ENCODE assay signal across 8 cellular contexts in genomic region chr4:54657556-54658313, GRCh38. TPM values are rescaled to one million over a fixed set of nuclear protein-coding genes. Genes with fewer than 3 reads are reported as not detected.
DNase-seq lines count a peak whose midpoint lies in the region; ATAC-seq and TF ChIP-seq lines count a peak whose summit lies in the region.

TSS of gene KIT (plus strand) at chr4:54657957. CDS start at chr4:54658015, 58 bp downstream.

- intact Hi-C loops in breast epithelium (cut with DNase I; ENCODE audit: low total_unique reads): no loop called here

- H3K9me3 Mint-ChIP-seq in immature natural killer cell: no peaks in the 10 kb centered on the region

- H3K4me3 ChIP-seq in SJSA1 (peak within 1 kb of the TSS; percentile 19), breast epithelium (peak within 1 kb of the TSS; percentile 43 to 76 (median 68)), skeletal muscle tissue (ENCODE audit: low read length in 3 of 3) (peak within 1 kb of the TSS; percentile 64 to 69 (median 67))

- ATAC-seq in GM19463 (IDR thresholded peaks at IDR 0.05; ENCODE audit: unreplicated experiment) (no peak), GM21717 (IDR thresholded peaks at IDR 0.05; ENCODE audit: unreplicated experiment) (no peak)

- H3K36me3 ChIP-seq in SJSA1 (no peaks in the 10 kb centered on the region), breast epithelium (no peaks in the 10 kb centered on the region), skeletal muscle tissue (ENCODE audit: control insufficient read depth in 3 of 3, insufficient read depth in 3 of 3, low read length in 3 of 3) (no peaks in the 10 kb centered on the region)

- peak within 1 kb of the TSS in 1 of 3 donors; percentile 63 for H3K9ac ChIP-seq in skeletal muscle tissue (ENCODE audit: low read depth in 1 of 3, low read length in 3 of 3)

- H3K9me3 ChIP-seq in SJSA1 (replicated peaks) (no peaks in the 10 kb centered on the region), breast epithelium (no peaks in the 10 kb centered on the region), skeletal muscle tissue (ENCODE audit: control insufficient read depth in 3 of 3, low read length in 3 of 3) (no peaks in the 10 kb centered on the region)

- peaks cover 6 to 22% (median 12%) of the 10 kb centered on the region in 3 donors for H3K27me3 Mint-ChIP-seq in immature natural killer cell (ENCODE audit: low read depth in 3 of 3)

- TF ChIP-seq POLR2A in breast epithelium (IDR thresholded peaks at IDR 0.05): no peak

- H3K36me3 Mint-ChIP-seq in immature natural killer cell: no peaks in the 10 kb centered on the region

- H3K27me3 ChIP-seq in SJSA1 (replicated peaks): peaks cover 58% of the 10 kb centered on the region
- H3K27me3 ChIP-seq in breast epithelium: peaks cover 0 to 5% of the 10 kb centered on the region in 2 donors
- H3K27me3 ChIP-seq in skeletal muscle tissue (ENCODE audit: control insufficient read depth in 3 of 3, insufficient read depth in 3 of 3, low read length in 3 of 3): peaks cover 12 to 47% (median 40%) of the 10 kb centered on the region in 3 donors

- no peak for TF ChIP-seq CTCF in breast epithelium (IDR thresholded peaks at IDR 0.05)

- H3K27ac ChIP-seq in SJSA1: no peak within 1 kb of the TSS
- peak within 1 kb of the TSS; percentile 81 to 84 for H3K27ac ChIP-seq in breast epithelium
- no peak within 1 kb of the TSS for H3K27ac ChIP-seq in skeletal muscle tissue (ENCODE audit: low read depth, low read length)

- H3K27ac Mint-ChIP-seq in immature natural killer cell: peak within 1 kb of the TSS in 2 of 6 donors; percentile 38 to 75

- peak within 1 kb of the TSS; percentile 79 to 88 (median 86) for H3K4me3 Mint-ChIP-seq in immature natural killer cell

- DNase-seq in COR-L47 (lab: John Stamatoyannopoulos, UW) (peak; percentile 90), HUDEP-2 (lab: John Stamatoyannopoulos, UW; ENCODE audit: unreplicated experiment in 76 of 76) (peak in 72 of 76 experiments; percentile 13 to 86 (median 64)), SJSA1 (ENCODE audit: low read depth in 1 of 2, low spot score in 2 of 2) (no peak), breast epithelium (ENCODE audit: low spot score in 2 of 2) (peak in 1 of 2 donors; percentile 29), immature natural killer cell (peak; percentile 40 to 47 (median 44))

- H3K4me1 Mint-ChIP-seq in immature natural killer cell: peaks cover 28 to 34% of the 10 kb centered on the region in 2 donors

- H3K4me1 ChIP-seq in SJSA1 (replicated peaks) (peaks cover 12% of the 10 kb centered on the region), breast epithelium (peaks cover 5 to 8% of the 10 kb centered on the region in 2 donors), skeletal muscle tissue (ENCODE audit: control insufficient read depth in 3 of 3, insufficient read depth in 3 of 3, low read length in 3 of 3) (peaks cover 20 to 27% (median 22%) of the 10 kb centered on the region in 3 donors)

RNA-seq across cellular contexts. Expression of gene KIT, which starts in this region (rescaled TPM):
- total RNA-seq in SJSA1 (2014; rRNA removed; shearing (Covaris generic)): not detected in 2 replicates
- 100 to 1,000 TPM in 1 of 3 donors, 10 to 100 TPM in 2; 23.2 to 297 (median 75.4) TPM for total RNA-seq in breast epithelium
- polyA plus RNA-seq in immature natural killer cell: 1 to 10 TPM; 6.7 to 9.8 (median 6.8) TPM
- 11.5 TPM for total RNA-seq in skeletal muscle tissue

Comparison
In these comparisons a context has a peak if more than half of its experiments do, and no peak if none do; other contexts are left out.
1. RNA of gene KIT (total RNA-seq): 23.2 to 297 TPM in breast epithelium and 11.5 TPM in skeletal muscle tissue (single experiment); not detected in SJSA1; every median in the first group is over 10 times any median in the second.
2. DNase-seq: peak in COR-L47 (single experiment), HUDEP-2 (72 of 76) and immature natural killer cell (3 of 3); none in SJSA1 (0 of 2).
3. H3K27ac ChIP-seq: peak in breast epithelium (2 of 2); none in SJSA1 (single experiment) and skeletal muscle tissue (single experiment).
4. Peak in every context shown above with its lines, with median percentiles within 50 percentile points of each other: H3K4me3 ChIP-seq.